Comparison of ENCODE assay signal across 16 cellular contexts in genomic region chr11:69067200-69067599, GRCh38. TPM values are rescaled to one million over a fixed set of nuclear protein-coding genes. Genes with fewer than 3 reads are reported as not detected.
DNase-seq lines count a peak whose midpoint lies in the region; ATAC-seq and TF ChIP-seq lines count a peak whose summit lies in the region.
"Had no signal": no experiment of that assay in that cellular context is flagged by ENCODE, and none has a peak within 500 bp of the region (broad histone marks: within the 10 kb centered on the region; RNA-seq: fewer than 3 reads in every experiment).

No MANE protein-coding gene starts in this region.

- H3K4me3 ChIP-seq in right cardiac atrium (ENCODE audit: low read length): no peak overlapping the region
- H3K4me3 ChIP-seq in right atrium auricular region: no peak overlapping the region
- no peak overlapping the region for H3K4me3 ChIP-seq in osteoblast (ENCODE audit: insufficient read depth, low read length)
- no peak overlapping the region for H3K4me3 ChIP-seq in aorta (ENCODE audit: low read length in 2 of 2)
- no peak overlapping the region for H3K4me3 ChIP-seq in smooth muscle cell
- H3K4me3 ChIP-seq: GM12878 had no signal

- DNase-seq in right cardiac atrium (peak in 2 of 3 donors; percentile 35 to 54), right atrium auricular region (ENCODE audit: low spot score) (no peak), osteoblast (ENCODE audit: insufficient read length, low spot score, missing footprints) (peak; percentile 44), aorta (no peak), amygdala (lab: John Stamatoyannopoulos, UW) (no peak), AML-193 (lab: John Stamatoyannopoulos, UW) (no peak), smooth muscle cell (lab: John Stamatoyannopoulos, UW; ENCODE audit: unreplicated experiment) (no peak)
- DNase-seq: 8988T; C1 segment of cervical spinal cord; CD4-positive, alpha-beta T cell; DMS79; GOT3; H9 had no signal

- no peaks in the 10 kb centered on the region for H3F3A ChIP-seq in smooth muscle cell (ENCODE audit: low read depth)

- H3K9me3 ChIP-seq in right cardiac atrium (ENCODE audit: control insufficient read depth, low read length) (no peaks in the 10 kb centered on the region), right atrium auricular region (no peaks in the 10 kb centered on the region), osteoblast (ENCODE audit: low read depth, low read length) (no peaks in the 10 kb centered on the region), aorta (ENCODE audit: control insufficient read depth, low read length) (no peaks in the 10 kb centered on the region), smooth muscle cell (replicated peaks; ENCODE audit: low read depth) (no peaks in the 10 kb centered on the region)

- H3K27me3 Mint-ChIP-seq in dendritic cell treated with granulocyte-macrophage colony-stimulating factor and Interleukin-4, amounts not matched to agents 40 ng/mL and 50 ng/mL, for 4 days: no peaks in the 10 kb centered on the region
- H3K27me3 Mint-ChIP-seq: CD4-positive, alpha-beta T cell had no signal

- H3K4me3 Mint-ChIP-seq in dendritic cell treated with granulocyte-macrophage colony-stimulating factor and Interleukin-4, amounts not matched to agents 40 ng/mL and 50 ng/mL, for 4 days: no peak overlapping the region
- H3K4me3 Mint-ChIP-seq: CD4-positive, alpha-beta T cell; H9 had no signal

- peaks cover 8% of the 10 kb centered on the region for H3K4me1 Mint-ChIP-seq in dendritic cell treated with granulocyte-macrophage colony-stimulating factor and Interleukin-4, amounts not matched to agents 40 ng/mL and 50 ng/mL, for 4 days (ENCODE audit: low read depth)

- H2AFZ ChIP-seq in osteoblast (ENCODE audit: low read length) (no peak overlapping the region), smooth muscle cell (ENCODE audit: low read depth) (no peak overlapping the region)

- H3K36me3 Mint-ChIP-seq in dendritic cell treated with granulocyte-macrophage colony-stimulating factor and Interleukin-4, amounts not matched to agents 40 ng/mL and 50 ng/mL, for 4 days (ENCODE audit: low read depth): peaks cover 42% of the 10 kb centered on the region

- intact Hi-C loops in right cardiac atrium (cut with DNase I) (no loop called here), aorta (cut with DNase I) (no loop called here)
- intact Hi-C loops in dendritic cell treated with granulocyte-macrophage colony-stimulating factor and Interleukin-4, amounts not matched to agents 40 ng/mL and 50 ng/mL, for 4 days (cut with micrococcal nuclease): no loop called here

- TF ChIP-seq CTCF in right atrium auricular region (IDR thresholded peaks at IDR 0.05) (no peak), osteoblast (IDR thresholded peaks at IDR 0.05; ENCODE audit: extremely low read depth, low read depth, low read length) (no peak), smooth muscle cell (IDR thresholded peaks at IDR 0.05; ENCODE audit: borderline replicate concordance, insufficient read depth, poor library complexity, severe bottlenecking) (no peak)

- H4K20me1 ChIP-seq in osteoblast (ENCODE audit: insufficient read depth, low read length): peaks cover 11% of the 10 kb centered on the region
- peaks cover 32% of the 10 kb centered on the region for H4K20me1 ChIP-seq in smooth muscle cell (ENCODE audit: low read depth)

- no peaks in the 10 kb centered on the region for H3K9me3 Mint-ChIP-seq in dendritic cell treated with granulocyte-macrophage colony-stimulating factor and Interleukin-4, amounts not matched to agents 40 ng/mL and 50 ng/mL, for 4 days
- H3K9me3 Mint-ChIP-seq: CD4-positive, alpha-beta T cell; H9 had no signal

- 94% methylated on average over 13 of the region's 13 CpGs for WGBS in right cardiac atrium
- WGBS in aorta, 2 donors: 92 to 94% methylated on average over 13 of the region's 13 CpGs
- 98% methylated on average over 12 of the region's 13 CpGs for WGBS in smooth muscle cell (ENCODE audit: low lambda C conversion rate)

- H3K4me1 ChIP-seq in right cardiac atrium (ENCODE audit: control insufficient read depth, insufficient read depth, low read length): no peaks in the 10 kb centered on the region
- H3K4me1 ChIP-seq in right atrium auricular region: no peaks in the 10 kb centered on the region
- H3K4me1 ChIP-seq in osteoblast (ENCODE audit: insufficient read depth, low read length): no peaks in the 10 kb centered on the region
- H3K4me1 ChIP-seq in aorta (ENCODE audit: control insufficient read depth in 1 of 2, insufficient read depth in 2 of 2, low read length in 2 of 2): no peaks in the 10 kb centered on the region
- H3K4me1 ChIP-seq in smooth muscle cell (ENCODE audit: low read depth): no peaks in the 10 kb centered on the region

- no peak overlapping the region for H3K4me2 ChIP-seq in osteoblast (ENCODE audit: insufficient read depth, low read length)
- no peak overlapping the region for H3K4me2 ChIP-seq in smooth muscle cell

- no peaks in the 10 kb centered on the region for H3K79me2 ChIP-seq in osteoblast (ENCODE audit: insufficient read depth, low read length)
- peaks cover 4% of the 10 kb centered on the region for H3K79me2 ChIP-seq in smooth muscle cell (ENCODE audit: low read depth)

- H3K27me3 ChIP-seq in right cardiac atrium (ENCODE audit: control insufficient read depth, insufficient read depth) (no peaks in the 10 kb centered on the region), right atrium auricular region (no peaks in the 10 kb centered on the region), osteoblast (ENCODE audit: insufficient read depth, low read length) (no peaks in the 10 kb centered on the region), aorta (ENCODE audit: control insufficient read depth in 1 of 2, insufficient read depth in 2 of 2, low read length in 1 of 2) (no peaks in the 10 kb centered on the region), smooth muscle cell (ENCODE audit: low read depth) (no peaks in the 10 kb centered on the region)

- H3K27ac ChIP-seq in right cardiac atrium (ENCODE audit: low read length) (no peak overlapping the region), right atrium auricular region (no peak overlapping the region), osteoblast (ENCODE audit: low read depth, low read length) (no peak overlapping the region), aorta (ENCODE audit: low read depth in 1 of 2, low read length in 2 of 2) (no peak overlapping the region), smooth muscle cell (ENCODE audit: low read depth) (no peak overlapping the region)

- peak overlapping the region; percentile 21 for H3K27ac Mint-ChIP-seq in dendritic cell treated with granulocyte-macrophage colony-stimulating factor and Interleukin-4, amounts not matched to agents 40 ng/mL and 50 ng/mL, for 4 days
- H3K27ac Mint-ChIP-seq: CD4-positive, alpha-beta T cell had no signal

- H3K36me3 ChIP-seq in right atrium auricular region (peaks cover 34% of the 10 kb centered on the region), osteoblast (ENCODE audit: insufficient read depth, low read length) (no peaks in the 10 kb centered on the region), aorta (ENCODE audit: control insufficient read depth in 1 of 2, insufficient read depth in 2 of 2, low read length in 1 of 2) (peaks cover 0 to 2% of the 10 kb centered on the region in 2 donors), smooth muscle cell (ENCODE audit: low read depth) (no peaks in the 10 kb centered on the region)

- ATAC-seq in right cardiac atrium: no peak
- ATAC-seq in aorta (ENCODE audit: low FRiP score): peak; percentile 12
- ATAC-seq: GM12878 had no signal

- H3K9ac ChIP-seq in smooth muscle cell (ENCODE audit: low read depth): no peak overlapping the region

RNA-seq across cellular contexts. Expression of gene TPCN2, which starts 18.5 kb away (rescaled TPM):
- total RNA-seq in right cardiac atrium (10 to 100 TPM in 1 of 4 donors, 1 to 10 TPM in 3; 7.2 to 11.1 (median 9.0) TPM), right atrium auricular region (1 to 10 TPM; 4.2 to 5.3 TPM), osteoblast (14.1 and 17.4 TPM in 2 replicates), aorta (10 to 100 TPM; 25.8 to 27.9 TPM), smooth muscle cell (5.9 and 7.4 TPM in 2 replicates)
- polyA plus RNA-seq in right cardiac atrium (7.0 TPM), aorta (10 to 100 TPM in 1 of 2 donors, 1 to 10 TPM in 1; 1.5 to 20.8 TPM), smooth muscle cell (10.5 and 13.6 TPM in 2 replicates)

RNA-seq across cellular contexts. Expression of gene MRGPRF, which starts 54.2 kb away (rescaled TPM):
- total RNA-seq in right cardiac atrium: 10 to 100 TPM in 2 of 4 donors, 1 to 10 TPM in 2; 4.6 to 16.2 (median 9.3) TPM
- polyA plus RNA-seq in right cardiac atrium: 9.4 TPM
- total RNA-seq in right atrium auricular region: 10 to 100 TPM; 10.8 to 17.6 TPM
- 39.4 and 41.5 TPM in 2 replicates for total RNA-seq in osteoblast
- 100 to 1,000 TPM in 1 of 2 donors, 10 to 100 TPM in 1; 75.7 to 108 TPM for total RNA-seq in aorta
- polyA plus RNA-seq in aorta: 100 to 1,000 TPM in 1 of 2 donors, 10 to 100 TPM in 1; 26.4 to 130 TPM
- 6.7 and 6.8 TPM in 2 replicates for total RNA-seq in smooth muscle cell
- 17.2 and 20.1 TPM in 2 replicates for polyA plus RNA-seq in smooth muscle cell
- total RNA-seq: CD4-positive, alpha-beta T cell; G401; GM12878 had no signal
- polyA plus RNA-seq: GM12878 had no signal

Comparison
In these comparisons a context has a peak if more than half of its experiments do, and no peak if none do; other contexts are left out.
1. DNase-seq: peak in right cardiac atrium (2 of 3) and osteoblast (single experiment); none in right atrium auricular region (single experiment), aorta (0 of 2), amygdala (0 of 56), AML-193 (0 of 2) and smooth muscle cell (single experiment).